ENCODE assay signal across 32 cellular contexts in genomic region chr18:649341-649740, GRCh38. TPM values are rescaled to one million over a fixed set of nuclear protein-coding genes. Genes with fewer than 3 reads are reported as not detected.
DNase-seq lines count a peak whose midpoint lies in the region; ATAC-seq, FAIRE-seq and TF ChIP-seq lines count a peak whose summit lies in the region.
"Had no signal": no experiment of that assay in that cellular context is flagged by ENCODE, and none has a peak within 500 bp of the region (broad histone marks: within the 10 kb centered on the region; RNA-seq: fewer than 3 reads in every experiment).

No MANE protein-coding gene starts in this region.

- no peak for TF ChIP-seq POLR2A in HepG2 (IDR thresholded peaks at IDR 0.05; ENCODE audit: insufficient read depth in 1 of 2, low read depth in 2 of 2, low read length in 2 of 2)
- no peak for TF ChIP-seq POLR2A in right lobe of liver (IDR thresholded peaks at IDR 0.05)

- no peak for TF ChIP-seq RAD21 in HepG2 (CRISPR knock-in tag; IDR thresholded peaks at IDR 0.05)

- H3K36me3 ChIP-seq in HepG2 (replicated peaks in 1 of 2; ENCODE audit: control insufficient read depth in 1 of 2, insufficient read depth in 2 of 2, low read length in 2 of 2) (no peaks in the 10 kb centered on the region), right lobe of liver (no peaks in the 10 kb centered on the region), KOPT-K1 (ENCODE audit: insufficient read depth, low read length) (no peaks in the 10 kb centered on the region)
- H3K36me3 ChIP-seq: BE2C had no signal

- H3K9me3 Mint-ChIP-seq in naive thymus-derived CD8-positive, alpha-beta T cell: no peaks in the 10 kb centered on the region
- H3K9me3 Mint-ChIP-seq: activated naive CD8-positive, alpha-beta T cell treated with anti-CD3 and anti-CD28 coated beads, Interleukin-2, amount 50 U/mL, for 24 hours; activated T-cell treated with anti-CD3 and anti-CD28 coated beads, Interleukin-2, amount 50 U/mL, for 4 hours; effector memory CD8-positive, alpha-beta T cell; nephron progenitor cell; T-helper 1 cell treated with Interleukin-12 subunit alpha and Interleukin-12 subunit beta and Interleukin-4 antibody, amounts not matched to agents 30 μg/mL and 1 μg/mL, for 36 hours had no signal

- CTCF ChIA-PET in HepG2 (lab: Yijun Ruan, JAX; ENCODE audit: low intra/inter-chr PET ratio, low total read pairs): no interaction called here

- 30% methylated on average over 5 of the region's 5 CpGs for WGBS in HepG2 (ENCODE audit: low lambda C conversion rate)
- 72% methylated on average over 5 of the region's 5 CpGs for WGBS in right lobe of liver (ENCODE audit: insufficient coverage, low coverage, low lambda C conversion rate, missing lambda C conversion rate)

- H3K79me2 ChIP-seq in HepG2 (ENCODE audit: insufficient read depth, low read length): peaks cover 12% of the 10 kb centered on the region

- no TSS peak for BruUV-seq in HepG2 (replicated peaks; lab: Mats Ljungman, UMichigan)

- intact Hi-C loops in HepG2 (cut with micrococcal nuclease; ENCODE audit: unreplicated experiment): no loop called here
- intact Hi-C loops in right lobe of liver (cut with DNase I): no loop called here

- H3K36me3 Mint-ChIP-seq in naive thymus-derived CD8-positive, alpha-beta T cell: no peaks in the 10 kb centered on the region

- H4K20me1 ChIP-seq in HepG2 (ENCODE audit: insufficient read depth, low read length): no peaks in the 10 kb centered on the region

- TF ChIP-seq CTCF in HepG2 (CRISPR knock-in tag; IDR thresholded peaks at IDR 0.05) (no peak), right lobe of liver (IDR thresholded peaks at IDR 0.05) (no peak)

- H3K27me3 Mint-ChIP-seq in naive thymus-derived CD8-positive, alpha-beta T cell: peaks cover 5 to 20% (median 12%) of the 10 kb centered on the region in 5 donors

- H3K4me1 Mint-ChIP-seq in naive thymus-derived CD8-positive, alpha-beta T cell: peaks cover 3 to 7% (median 6%) of the 10 kb centered on the region in 4 donors
- H3K4me1 Mint-ChIP-seq: nephron progenitor cell had no signal

- no peak overlapping the region for H3K9ac ChIP-seq in HepG2 (ENCODE audit: insufficient read depth, low read depth, low read length)

- no peak overlapping the region for H3K4me2 ChIP-seq in HepG2 (ENCODE audit: low read depth, low read length)

- H3K9me3 ChIP-seq in HepG2 (ENCODE audit: low read length) (no peaks in the 10 kb centered on the region), right lobe of liver (no peaks in the 10 kb centered on the region), KOPT-K1 (ENCODE audit: insufficient read depth, low read length, poor library complexity, severe bottlenecking) (no peaks in the 10 kb centered on the region)
- H3K9me3 ChIP-seq: BE2C had no signal

- H3K27me3 ChIP-seq in HepG2 (ENCODE audit: control insufficient read depth in 1 of 2, insufficient read depth in 2 of 2, low read length in 2 of 2): no peaks in the 10 kb centered on the region
- H3K27me3 ChIP-seq in right lobe of liver: no peaks in the 10 kb centered on the region
- H3K27me3 ChIP-seq: BE2C had no signal

- TF ChIP-seq EP300 in HepG2 (IDR thresholded peaks at IDR 0.05; ENCODE audit: low read depth in 2 of 2, low read length in 2 of 2) (peak in 1 of 2 experiments; percentile 51; a peak in 1 of 4 replicates), HepG2 (CRISPR knock-in tag; IDR thresholded peaks at IDR 0.05; ENCODE audit: borderline replicate concordance) (no peak)

- no peak overlapping the region for H2AFZ ChIP-seq in HepG2 (ENCODE audit: low read length)

- in situ Hi-C loops in HepG2 (cut with HindIII; ENCODE audit: extremely low pct_ligation_motif_present, low pct_unique_long_range_greater_than_20kb): no loop called here

- H3K4me1 ChIP-seq in HepG2 (ENCODE audit: insufficient read depth, low read length): peaks cover 56% of the 10 kb centered on the region
- no peaks in the 10 kb centered on the region for H3K4me1 ChIP-seq in right lobe of liver
- H3K4me1 ChIP-seq: BE2C had no signal

- H3K4me3 ChIP-seq in HepG2 (replicated peaks in 1 of 3; ENCODE audit: insufficient read depth in 1 of 3, low read depth in 2 of 3, low read length in 3 of 3) (no peak overlapping the region), right lobe of liver (no peak overlapping the region)
- H3K4me3 ChIP-seq: coronary artery had no signal

- ATAC-seq in HepG2 (no peak), right lobe of liver (no peak)
- no peak for ATAC-seq in naive thymus-derived CD8-positive, alpha-beta T cell
- ATAC-seq: activated CD4-positive, CD25-positive, alpha-beta regulatory T cell treated with anti-CD3 and anti-CD28 coated beads, Interleukin-2, amount 50 U/mL, for 24 hours; activated CD8-positive, alpha-beta memory T cell treated with anti-CD3 and anti-CD28 coated beads, Interleukin-2, amount 10 ng/mL, durations not matched to agents 7 days and 5 days; activated naive CD8-positive, alpha-beta T cell treated with anti-CD3 and anti-CD28 coated beads, Interleukin-2, amount 50 U/mL, for 24 hours; activated T-cell treated with anti-CD3 and anti-CD28 coated beads, Interleukin-2, amount 50 U/mL, for 4 hours; effector memory CD8-positive, alpha-beta T cell; Right ventricle myocardium inferior; SK-N-SH treated with all-trans-retinoic acid at 6 μM for 48 hours had no signal

- H3K4me3 Mint-ChIP-seq in naive thymus-derived CD8-positive, alpha-beta T cell: no peak overlapping the region
- H3K4me3 Mint-ChIP-seq: activated CD8-positive, alpha-beta memory T cell treated with anti-CD3 and anti-CD28 coated beads, Interleukin-2, amount 10 ng/mL, durations not matched to agents 7 days and 5 days; activated naive CD8-positive, alpha-beta T cell treated with anti-CD3 and anti-CD28 coated beads, Interleukin-2, amount 50 U/mL, for 24 hours; activated T-cell treated with anti-CD3 and anti-CD28 coated beads, Interleukin-2, amount 50 U/mL, for 4 hours; effector memory CD8-positive, alpha-beta T cell; nephron progenitor cell; T-helper 1 cell treated with Interleukin-12 subunit alpha and Interleukin-12 subunit beta and Interleukin-4 antibody, amounts not matched to agents 30 μg/mL and 1 μg/mL, for 36 hours had no signal

- DNase-seq in HepG2 (ENCODE audit: low spot score) (peak; percentile 35), right lobe of liver (no peak), NCI-H774 (lab: John Stamatoyannopoulos, UW) (peak; percentile 6), substantia nigra (lab: John Stamatoyannopoulos, UW) (no peak), DMS79 treated with DMSO at 0.1 percent for 48 hours (lab: John Stamatoyannopoulos, UW) (no peak), glomerular visceral epithelial cell (ENCODE audit: extremely low spot score) (no peak)
- DNase-seq in naive thymus-derived CD8-positive, alpha-beta T cell: no peak
- DNase-seq: activated CD4-positive, alpha-beta T cell treated with anti-CD3 and anti-CD28 coated beads, Interleukin-2, amount 50 U/mL, for 4 hours; activated CD8-positive, alpha-beta memory T cell treated with anti-CD3 and anti-CD28 coated beads, Interleukin-2, amount 10 ng/mL, durations not matched to agents 7 days and 5 days; activated naive CD4-positive, alpha-beta T cell; activated naive CD8-positive, alpha-beta T cell treated with anti-CD3 and anti-CD28 coated beads, Interleukin-2, amount 50 U/mL, for 24 hours; activated T-cell treated with anti-CD3 and anti-CD28 coated beads, Interleukin-2, amount 50 U/mL, for 4 hours; BE2C; caudate nucleus; effector memory CD8-positive, alpha-beta T cell; glutamatergic neuron; mammary epithelial cell; NCI-H1694 treated with DMSO at 0.1 percent for 48 hours; nephron progenitor cell; stimulated activated CD4-positive, alpha-beta T cell treated with anti-CD3 and anti-CD28 coated beads, Interleukin-4, amount 100 ng/mL, for 24 hours; trophoblast cell had no signal

- H3K27ac ChIP-seq in HepG2 (ENCODE audit: extremely low read length, insufficient read depth, low read length): no peak overlapping the region
- no peak overlapping the region for H3K27ac ChIP-seq in right lobe of liver
- H3K27ac ChIP-seq in KOPT-K1 (ENCODE audit: low read depth, low read length, poor library complexity, severe bottlenecking): peak overlapping the region; percentile 95
- peak overlapping the region; percentile 2 for H3K27ac ChIP-seq in substantia nigra (ENCODE audit: low read depth, low read length, poor library complexity, severe bottlenecking)
- H3K27ac ChIP-seq: coronary artery had no signal

- POLR2A ChIA-PET in HepG2 (lab: Yijun Ruan, JAX): interaction anchor here (1.2 kb wide), 2 partner anchors 9 to 63 kb away, joined by 3 to 8 read pairs; partner anchors contain the start of genes ENOSF1 and TYMS
- POLR2A ChIA-PET in naive thymus-derived CD8-positive, alpha-beta T cell (lab: Charles Lee): no interaction called here

- FAIRE-seq in HepG2 (lab: Jason Lieb, UNC): no peak
- FAIRE-seq: astrocyte, G401.6, TTC549 had no signal

- no peak overlapping the region for H3K27ac Mint-ChIP-seq in naive thymus-derived CD8-positive, alpha-beta T cell
- H3K27ac Mint-ChIP-seq: activated CD8-positive, alpha-beta memory T cell treated with anti-CD3 and anti-CD28 coated beads, Interleukin-2, amount 10 ng/mL, durations not matched to agents 7 days and 5 days; activated naive CD8-positive, alpha-beta T cell treated with anti-CD3 and anti-CD28 coated beads, Interleukin-2, amount 50 U/mL, for 24 hours; effector memory CD8-positive, alpha-beta T cell; nephron progenitor cell; T-helper 1 cell treated with Interleukin-12 subunit alpha and Interleukin-12 subunit beta and Interleukin-4 antibody, amounts not matched to agents 30 μg/mL and 1 μg/mL, for 36 hours had no signal

RNA-seq across cellular contexts. Expression of gene TYMS, which starts 8.1 kb away (rescaled TPM):
- total RNA-seq in HepG2 (2016; rRNA removed; fragmentation: Illumina TruSeq; extraction: Trizol): 80.1 and 186 TPM in 2 replicates
- total RNA-seq in HepG2 (2016; cell fraction: cytosol; rRNA removed; fragmentation: Illumina TruSeq; extraction: Trizol; ENCODE audit: low read depth): 27.2 and 31.4 TPM in 2 replicates
- 77.9 and 183 TPM in 2 replicates for total RNA-seq in HepG2 (2016; cell fraction: insoluble cytoplasmic fraction; rRNA removed; fragmentation: Illumina TruSeq; extraction: Trizol)
- total RNA-seq in HepG2 (2016; cell fraction: membrane; rRNA removed; fragmentation: Illumina TruSeq; extraction: Trizol): 91.3 and 92.9 TPM in 2 replicates
- total RNA-seq in HepG2 (2016; cell fraction: nucleus; rRNA removed; fragmentation: Illumina TruSeq; extraction: Trizol): 89.4 and 101 TPM in 2 replicates
- polyA plus RNA-seq in HepG2 (2011; rRNA removed): 84.9 and 106 TPM in 2 replicates
- 66.6 and 93.1 TPM in 2 replicates for polyA plus RNA-seq in HepG2 (2011; cell fraction: cytosol; rRNA removed)
- polyA plus RNA-seq in HepG2 (2011; cell fraction: nucleus; rRNA removed): 30.9 and 37.2 TPM in 2 replicates
- 69.5 and 111 TPM in 2 replicates for polyA plus RNA-seq in HepG2 (2012)
- polyA plus RNA-seq in HepG2 (2016; cell fraction: cytosol; fragmentation: Illumina TruSeq; extraction: Trizol; ENCODE audit: low read depth): 61.0 and 61.1 TPM in 2 replicates
- 396 and 406 TPM in 2 replicates for polyA plus RNA-seq in HepG2 (2016; cell fraction: insoluble cytoplasmic fraction; fragmentation: Illumina TruSeq; extraction: Trizol; ENCODE audit: low read depth)
- 107 and 113 TPM in 2 replicates for polyA plus RNA-seq in HepG2 (2016; cell fraction: membrane; fragmentation: Illumina TruSeq; extraction: Trizol; ENCODE audit: low read depth)
- polyA plus RNA-seq in HepG2 (2016; cell fraction: nucleus; fragmentation: Illumina TruSeq; extraction: Trizol; ENCODE audit: insufficient read depth, low read depth): 245 and 246 TPM in 2 replicates
- polyA minus RNA-seq in HepG2 (2011; rRNA and poly(A)+ RNA removed; ENCODE audit: low replicate concordance): 242 and 518 TPM in 2 replicates
- polyA minus RNA-seq in HepG2 (2011; cell fraction: cytosol; rRNA and poly(A)+ RNA removed): 59.7 and 82.7 TPM in 2 replicates
- polyA minus RNA-seq in HepG2 (2011; cell fraction: nucleus; rRNA and poly(A)+ RNA removed): 20.8 and 28.3 TPM in 2 replicates
- 10 to 100 TPM in 1 of 6 experiments, 1 to 10 TPM in 5; 1.1 to 14.9 (median 4.2) TPM for total RNA-seq in right lobe of liver
- total RNA-seq in naive thymus-derived CD8-positive, alpha-beta T cell: not detected
- under 1 TPM in 2 of 3 donors, not detected in 1; 0.19 to 0.73 TPM for polyA plus RNA-seq in naive thymus-derived CD8-positive, alpha-beta T cell

RNA-seq across cellular contexts. Expression of gene CLUL1, which starts 52.6 kb away (rescaled TPM):
- total RNA-seq in HepG2 (2016; rRNA removed; fragmentation: Illumina TruSeq; extraction: Trizol) (not detected in 2 replicates), right lobe of liver (not detected)
- not detected in 2 replicates for total RNA-seq in HepG2 (2016; cell fraction: cytosol; rRNA removed; fragmentation: Illumina TruSeq; extraction: Trizol; ENCODE audit: low read depth)
- 0.06 TPM in 1 of 2 replicates, not detected in the other for total RNA-seq in HepG2 (2016; cell fraction: insoluble cytoplasmic fraction; rRNA removed; fragmentation: Illumina TruSeq; extraction: Trizol)
- 0.46 TPM in 1 of 2 replicates, not detected in the other for total RNA-seq in HepG2 (2016; cell fraction: membrane; rRNA removed; fragmentation: Illumina TruSeq; extraction: Trizol)
- not detected in 2 replicates for total RNA-seq in HepG2 (2016; cell fraction: nucleus; rRNA removed; fragmentation: Illumina TruSeq; extraction: Trizol)
- 0.04 and 0.05 TPM in 2 replicates for polyA plus RNA-seq in HepG2 (2011; rRNA removed)
- 0.09 and 0.13 TPM in 2 replicates for polyA plus RNA-seq in HepG2 (2011; cell fraction: cytosol; rRNA removed)
- not detected in 2 replicates for polyA plus RNA-seq in HepG2 (2011; cell fraction: nucleus; rRNA removed)
- polyA plus RNA-seq in HepG2 (2012): 0.13 and 0.16 TPM in 2 replicates
- 0.08 and 0.17 TPM in 2 replicates for polyA plus RNA-seq in HepG2 (2016; cell fraction: cytosol; fragmentation: Illumina TruSeq; extraction: Trizol; ENCODE audit: low read depth)
- polyA plus RNA-seq in HepG2 (2016; cell fraction: insoluble cytoplasmic fraction; fragmentation: Illumina TruSeq; extraction: Trizol; ENCODE audit: low read depth): not detected in 2 replicates
- polyA plus RNA-seq in HepG2 (2016; cell fraction: membrane; fragmentation: Illumina TruSeq; extraction: Trizol; ENCODE audit: low read depth): not detected in 2 replicates
- not detected in 2 replicates for polyA plus RNA-seq in HepG2 (2016; cell fraction: nucleus; fragmentation: Illumina TruSeq; extraction: Trizol; ENCODE audit: insufficient read depth, low read depth)
- polyA minus RNA-seq in HepG2 (2011; rRNA and poly(A)+ RNA removed; ENCODE audit: low replicate concordance): not detected in 2 replicates
- polyA minus RNA-seq in HepG2 (2011; cell fraction: cytosol; rRNA and poly(A)+ RNA removed): not detected in 2 replicates
- 0.64 TPM in 1 of 2 replicates, not detected in the other for polyA minus RNA-seq in HepG2 (2011; cell fraction: nucleus; rRNA and poly(A)+ RNA removed)
- total RNA-seq in naive thymus-derived CD8-positive, alpha-beta T cell: under 1 TPM in 1 of 2 experiments, not detected in 1; 0.49 TPM
- under 1 TPM in 2 of 3 donors, not detected in 1; 0.46 to 0.55 TPM for polyA plus RNA-seq in naive thymus-derived CD8-positive, alpha-beta T cell
- total RNA-seq: activated CD8-positive, alpha-beta memory T cell treated with anti-CD3 and anti-CD28 coated beads, Interleukin-2, amount 10 ng/mL, durations not matched to agents 7 days and 5 days; activated T-cell treated with anti-CD3 and anti-CD28 coated beads, Interleukin-2, amount 50 U/mL, for 4 hours; epithelial cell of proximal tubule; pulmonary artery endothelial cell had no signal

Comparison
In these comparisons a context has a peak if more than half of its experiments do, and no peak if none do; other contexts are left out.
1. DNase-seq: peak in HepG2 (single experiment) and NCI-H774 (single experiment); none in right lobe of liver (0 of 3), substantia nigra (0 of 49), naive thymus-derived CD8-positive, alpha-beta T cell (0 of 10), DMS79 treated with DMSO at 0.1 percent for 48 hours (single experiment) and glomerular visceral epithelial cell (single experiment).
2. H3K27ac ChIP-seq: peak in KOPT-K1 (single experiment) and substantia nigra (single experiment); none in HepG2 (single experiment) and right lobe of liver (0 of 3).